1 cellular context compared by ENCODE assay signal in the genomic region with DNA sequence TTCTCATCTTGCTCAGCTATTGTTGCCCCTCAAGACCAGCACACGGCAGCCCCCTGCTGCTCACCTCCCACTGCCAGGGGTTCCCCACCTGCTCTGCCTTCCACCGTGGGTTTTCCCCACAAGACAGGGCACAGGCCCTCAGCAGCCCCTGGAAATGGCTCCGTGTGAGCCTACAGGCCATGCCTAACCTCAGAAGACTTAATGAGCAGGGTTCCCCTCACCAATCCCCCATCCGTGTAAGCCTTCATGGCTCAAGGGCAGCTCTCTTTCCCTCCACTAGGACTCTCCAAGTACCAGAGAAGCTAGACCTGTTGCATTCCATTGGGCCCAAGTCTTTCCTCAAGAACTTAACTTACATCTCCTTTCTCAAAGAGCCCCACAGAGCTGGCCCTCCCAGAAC.
TF ChIP-seq lines count a peak whose summit lies in the region.

No MANE protein-coding gene starts in this region.

TF ChIP-seq in SK-N-SH treated with all-trans-retinoic acid at 6 μM for 48 hours, 23 proteins besides CTCF, POLR2A, EP300 and RAD21 (continued from another document):
- TF ChIP-seq, protein P1, sequence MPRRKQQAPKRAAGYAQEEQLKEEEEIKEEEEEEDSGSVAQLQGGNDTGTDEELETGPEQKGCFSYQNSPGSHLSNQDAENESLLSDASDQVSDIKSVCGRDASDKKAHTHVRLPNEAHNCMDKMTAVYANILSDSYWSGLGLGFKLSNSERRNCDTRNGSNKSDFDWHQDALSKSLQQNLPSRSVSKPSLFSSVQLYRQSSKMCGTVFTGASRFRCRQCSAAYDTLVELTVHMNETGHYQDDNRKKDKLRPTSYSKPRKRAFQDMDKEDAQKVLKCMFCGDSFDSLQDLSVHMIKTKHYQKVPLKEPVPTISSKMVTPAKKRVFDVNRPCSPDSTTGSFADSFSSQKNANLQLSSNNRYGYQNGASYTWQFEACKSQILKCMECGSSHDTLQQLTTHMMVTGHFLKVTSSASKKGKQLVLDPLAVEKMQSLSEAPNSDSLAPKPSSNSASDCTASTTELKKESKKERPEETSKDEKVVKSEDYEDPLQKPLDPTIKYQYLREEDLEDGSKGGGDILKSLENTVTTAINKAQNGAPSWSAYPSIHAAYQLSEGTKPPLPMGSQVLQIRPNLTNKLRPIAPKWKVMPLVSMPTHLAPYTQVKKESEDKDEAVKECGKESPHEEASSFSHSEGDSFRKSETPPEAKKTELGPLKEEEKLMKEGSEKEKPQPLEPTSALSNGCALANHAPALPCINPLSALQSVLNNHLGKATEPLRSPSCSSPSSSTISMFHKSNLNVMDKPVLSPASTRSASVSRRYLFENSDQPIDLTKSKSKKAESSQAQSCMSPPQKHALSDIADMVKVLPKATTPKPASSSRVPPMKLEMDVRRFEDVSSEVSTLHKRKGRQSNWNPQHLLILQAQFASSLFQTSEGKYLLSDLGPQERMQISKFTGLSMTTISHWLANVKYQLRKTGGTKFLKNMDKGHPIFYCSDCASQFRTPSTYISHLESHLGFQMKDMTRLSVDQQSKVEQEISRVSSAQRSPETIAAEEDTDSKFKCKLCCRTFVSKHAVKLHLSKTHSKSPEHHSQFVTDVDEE (CRISPR knock-in tag; IDR thresholded peaks at IDR 0.05), result no peak
- TF ChIP-seq ZNF8 (CRISPR knock-in tag; IDR thresholded peaks at IDR 0.05) (no peak), TOX (CRISPR knock-in tag; IDR thresholded peaks at IDR 0.05; ENCODE audit: borderline replicate concordance) (no peak), PPARA (CRISPR knock-in tag; IDR thresholded peaks at IDR 0.05; ENCODE audit: borderline replicate concordance) (no peak), GLIS3 (CRISPR knock-in tag; IDR thresholded peaks at IDR 0.05) (no peak), SNAI2 (CRISPR knock-in tag; IDR thresholded peaks at IDR 0.05) (no peak), OSR1 (CRISPR knock-in tag; IDR thresholded peaks at IDR 0.05) (no peak), TCF4 (CRISPR knock-in tag; IDR thresholded peaks at IDR 0.05; ENCODE audit: borderline replicate concordance) (no peak), ESRRG (CRISPR knock-in tag; IDR thresholded peaks at IDR 0.05) (no peak)
- TF ChIP-seq, protein P2, sequence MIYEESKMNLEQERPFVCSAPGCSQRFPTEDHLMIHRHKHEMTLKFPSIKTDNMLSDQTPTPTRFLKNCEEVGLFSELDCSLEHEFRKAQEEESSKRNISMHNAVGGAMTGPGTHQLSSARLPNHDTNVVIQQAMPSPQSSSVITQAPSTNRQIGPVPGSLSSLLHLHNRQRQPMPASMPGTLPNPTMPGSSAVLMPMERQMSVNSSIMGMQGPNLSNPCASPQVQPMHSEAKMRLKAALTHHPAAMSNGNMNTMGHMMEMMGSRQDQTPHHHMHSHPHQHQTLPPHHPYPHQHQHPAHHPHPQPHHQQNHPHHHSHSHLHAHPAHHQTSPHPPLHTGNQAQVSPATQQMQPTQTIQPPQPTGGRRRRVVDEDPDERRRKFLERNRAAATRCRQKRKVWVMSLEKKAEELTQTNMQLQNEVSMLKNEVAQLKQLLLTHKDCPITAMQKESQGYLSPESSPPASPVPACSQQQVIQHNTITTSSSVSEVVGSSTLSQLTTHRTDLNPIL (CRISPR knock-in tag; IDR thresholded peaks at IDR 0.05; ENCODE audit: low read depth), result no peak
